Comparison of ENCODE assay signal across 17 cellular contexts in genomic region chr9:127057970-127058644, GRCh38.
DNase-seq lines count a peak whose midpoint lies in the region; ATAC-seq, FAIRE-seq and TF ChIP-seq lines count a peak whose summit lies in the region.
"Had no signal": no experiment of that assay in that cellular context is flagged by ENCODE, and none has a peak within 500 bp of the region (broad histone marks: within the 10 kb centered on the region; RNA-seq: fewer than 3 reads in every experiment).

No MANE protein-coding gene starts in this region.

- H3K23ac ChIP-seq in IMR-90 (ENCODE audit: low read depth, low read length): no peak overlapping the region

- in situ Hi-C loops in IMR-90 (cut with MboI; ENCODE audit: low sequenced_read_pairs): no loop called here

- H3K4me3 ChIP-seq in IMR-90 (ENCODE audit: insufficient read depth, low read depth, low read length) (no peak overlapping the region), choroid plexus epithelial cell (ENCODE audit: low read depth, low read length) (no peak overlapping the region), skeletal muscle tissue (ENCODE audit: low read length in 3 of 3) (no peak overlapping the region), kidney (ENCODE audit: low read length in 2 of 2) (no peak overlapping the region)

- peak; percentile 51 for ATAC-seq in IMR-90 (ENCODE audit: low read depth)
- ATAC-seq: HepG2 had no signal

- CTCF ChIA-PET in IMR-90 (lab: Yijun Ruan, JAX): no interaction called here

- H2BK20ac ChIP-seq in IMR-90 (ENCODE audit: low read depth, low read length): peak overlapping the region; percentile 32; the same call in 1 of the 2 replicates

- WGBS in IMR-90 (ENCODE audit: extremely low coverage in 2 of 2, insufficient read length in 1 of 2), 2 experiments: 92% methylated on average over 4 of the region's 7 CpGs; no CpG with 5 or more reads in 1 of the 2 experiments

- H3K18ac ChIP-seq in IMR-90 (ENCODE audit: low read depth, low read length): 0 out of 2 replicates have a peak overlapping the region, but pooled peaks have one; percentile 5

- peaks cover 15% of the 10 kb centered on the region for H3K9me1 ChIP-seq in IMR-90 (ENCODE audit: insufficient read depth, low read length)

- no peak overlapping the region for H3K4me2 ChIP-seq in IMR-90 (ENCODE audit: low read depth, low read length)

- H2BK15ac ChIP-seq in IMR-90 (ENCODE audit: low read depth, low read length): no peak overlapping the region

- no peak for TF ChIP-seq POLR2A in IMR-90 (IDR thresholded peaks at IDR 0.05; ENCODE audit: low read depth, low read length)

- peak; percentile 31 for DNase-seq in IMR-90
- peak; percentile 43 for DNase-seq in choroid plexus epithelial cell (ENCODE audit: low read depth)
- peak; percentile 45 to 47 for DNase-seq in hippocampal formation (lab: John Stamatoyannopoulos, UW)
- DNase-seq in NCI-H146 (lab: John Stamatoyannopoulos, UW): no peak
- DNase-seq in kidney: no peak
- DNase-seq in NCI-H1694 treated with DMSO at 0.1 percent for 48 hours (lab: John Stamatoyannopoulos, UW): no peak
- DNase-seq in epidermal melanocyte (ENCODE audit: insufficient read length, low spot score): no peak
- DNase-seq: activated naive CD4-positive, alpha-beta T cell treated with Interleukin-2 at 50 U/mL for 16 hours; central memory CD4-positive, alpha-beta T cell; erythroblast; NCI-H1105; NCI-H446 treated with DMSO at 0.1 percent for 48 hours; OCI-M1 had no signal

- H4K20me1 ChIP-seq in IMR-90 (ENCODE audit: insufficient read depth, low read length): no peaks in the 10 kb centered on the region

- H3K4ac ChIP-seq in IMR-90 (ENCODE audit: low read depth, low read length): peak overlapping the region; percentile 13

- H3K27me3 ChIP-seq in IMR-90 (ENCODE audit: control insufficient read depth, insufficient read depth, low read length) (no peaks in the 10 kb centered on the region), skeletal muscle tissue (ENCODE audit: control insufficient read depth in 3 of 3, insufficient read depth in 3 of 3, low read length in 3 of 3) (no peaks in the 10 kb centered on the region)

- peak overlapping the region; percentile 42; the same call in 1 of the 2 replicates for H2AK5ac ChIP-seq in IMR-90 (ENCODE audit: low read depth, low read length)

- peak overlapping the region in 1 of 2 experiments; percentile 32; a peak in 2 of 4 replicates for H4K8ac ChIP-seq in IMR-90 (ENCODE audit: low read depth in 2 of 2, low read length in 2 of 2)

- dilution Hi-C loops in IMR-90 (cut with HindIII; ENCODE audit: low sequenced_read_pairs, unreplicated experiment): no loop called here

- peak overlapping the region; percentile 17 for H4K91ac ChIP-seq in IMR-90 (ENCODE audit: insufficient read depth, low read depth, low read length)

- H3K14ac ChIP-seq in IMR-90 (replicated peaks; ENCODE audit: low read depth, low read length): 0 out of 2 replicates have a peak overlapping the region, but pooled peaks have one; percentile 50

- H2AK9ac ChIP-seq in IMR-90 (replicated peaks; ENCODE audit: low read depth, low read length, poor library complexity): no peak overlapping the region

- H3K56ac ChIP-seq in IMR-90 (ENCODE audit: extremely low read depth, insufficient read depth, low read length): no peak overlapping the region

- H3K9me3 ChIP-seq in IMR-90 (ENCODE audit: control insufficient read depth, insufficient read depth, low read length) (no peaks in the 10 kb centered on the region), skeletal muscle tissue (ENCODE audit: control insufficient read depth in 3 of 3, low read length in 3 of 3) (no peaks in the 10 kb centered on the region), kidney (ENCODE audit: control insufficient read depth in 1 of 2, low read length in 2 of 2) (no peaks in the 10 kb centered on the region)

- POLR2A ChIA-PET in IMR-90 (lab: Charles Lee; ENCODE audit: unreplicated experiment): no interaction called here

- no peak for FAIRE-seq in kidney (lab: Jason Lieb, UNC)
- FAIRE-seq: HepG2 had no signal

- H3K9ac ChIP-seq in IMR-90 (ENCODE audit: low read depth, low read length): no peak overlapping the region
- peak overlapping the region in 2 of 3 donors; percentile 1 to 45 for H3K9ac ChIP-seq in skeletal muscle tissue (ENCODE audit: low read depth in 1 of 3, low read length in 3 of 3)
- H3K9ac ChIP-seq in kidney (ENCODE audit: low read length in 2 of 2): no peak overlapping the region

- H2AFZ ChIP-seq in IMR-90 (replicated peaks; ENCODE audit: low read length, poor library complexity): no peak overlapping the region

- H3K27ac ChIP-seq in IMR-90 (ENCODE audit: insufficient read depth, low read length) (no peak overlapping the region), skeletal muscle tissue (ENCODE audit: low read depth, low read length) (peak overlapping the region; percentile 56), kidney (ENCODE audit: low read depth in 2 of 2, low read length in 2 of 2) (no peak overlapping the region)
- H3K27ac ChIP-seq: C4-2B, VCaP had no signal

- intact Hi-C loops in IMR-90 (cut with micrococcal nuclease) (no loop called here), kidney (cut with DNase I) (no loop called here)

- H2BK120ac ChIP-seq in IMR-90 (ENCODE audit: low read depth, low read length): peak overlapping the region; percentile 29

- BruUV-seq in IMR-90 (replicated peaks; lab: Mats Ljungman, UMichigan): no TSS peak

- no peak for TF ChIP-seq RAD21 in IMR-90 (IDR thresholded peaks at IDR 0.05; ENCODE audit: low read length)

- no peaks in the 10 kb centered on the region for H3K36me3 ChIP-seq in IMR-90 (ENCODE audit: control insufficient read depth, insufficient read depth, low read length)
- H3K36me3 ChIP-seq in skeletal muscle tissue (ENCODE audit: control insufficient read depth in 3 of 3, insufficient read depth in 3 of 3, low read length in 3 of 3): no peaks in the 10 kb centered on the region
- H3K36me3 ChIP-seq in kidney (ENCODE audit: control insufficient read depth in 1 of 2, insufficient read depth in 2 of 2, low read length in 2 of 2): peaks cover 0 to 2% of the 10 kb centered on the region in 2 donors

- TF ChIP-seq CTCF in IMR-90 (conservative IDR thresholded peaks at IDR 0.05; ENCODE audit: low read depth, low read length): no peak
- TF ChIP-seq CTCF in choroid plexus epithelial cell (conservative IDR thresholded peaks at IDR 0.05; ENCODE audit: low read depth, low read length): no peak
- TF ChIP-seq CTCF in kidney (IDR thresholded peaks at IDR 0.05; ENCODE audit: borderline replicate concordance, extremely low read depth, insufficient read depth): no peak

- H3K79me1 ChIP-seq in IMR-90 (ENCODE audit: low read depth in 1 of 2, low read length in 2 of 2): no peaks in the 10 kb centered on the region

- H2BK5ac ChIP-seq in IMR-90 (ENCODE audit: low read depth, low read length, poor library complexity, severe bottlenecking): no peak overlapping the region

- no peak overlapping the region for H4K5ac ChIP-seq in IMR-90 (ENCODE audit: low read depth, low read length)

- peaks cover 8% of the 10 kb centered on the region for H3K4me1 ChIP-seq in IMR-90 (ENCODE audit: control insufficient read depth, insufficient read depth, low read length)
- peaks cover 52 to 70% (median 62%) of the 10 kb centered on the region in 3 donors for H3K4me1 ChIP-seq in skeletal muscle tissue (ENCODE audit: control insufficient read depth in 3 of 3, insufficient read depth in 3 of 3, low read length in 3 of 3)
- H3K4me1 ChIP-seq in kidney (ENCODE audit: control insufficient read depth in 1 of 2, insufficient read depth in 1 of 2, low read depth in 1 of 2, low read length in 2 of 2): peaks cover 0 to 7% of the 10 kb centered on the region in 2 donors

TF ChIP-seq in IMR-90, 13 proteins besides CTCF, POLR2A, EP300 and RAD21:
- no peak for TF ChIP-seq NFE2L2 (IDR thresholded peaks at IDR 0.05; ENCODE audit: low read depth, low read length)
- no peak for TF ChIP-seq BHLHE40 (IDR thresholded peaks at IDR 0.05; ENCODE audit: low read depth, low read length)
- no peak for TF ChIP-seq RFX5 (IDR thresholded peaks at IDR 0.05; ENCODE audit: low read depth, low read length)
- TF ChIP-seq CHD1 (IDR thresholded peaks at IDR 0.05; ENCODE audit: low read depth, low read length): no peak
- TF ChIP-seq RCOR1 (IDR thresholded peaks at IDR 0.05; ENCODE audit: insufficient replicate concordance, low read length): no peak
- TF ChIP-seq MXI1 (IDR thresholded peaks at IDR 0.05; ENCODE audit: borderline replicate concordance, low read depth, low read length): no peak
- TF ChIP-seq CEBPB (IDR thresholded peaks at IDR 0.05; ENCODE audit: low read depth, low read length): no peak
- no peak for TF ChIP-seq SMC3 (IDR thresholded peaks at IDR 0.05; ENCODE audit: low read depth, low read length)
- no peak for TF ChIP-seq ELK1 (IDR thresholded peaks at IDR 0.05; ENCODE audit: borderline replicate concordance, low read depth, low read length)
- TF ChIP-seq MAFK (IDR thresholded peaks at IDR 0.05; ENCODE audit: low read depth, low read length): no peak
- no peak for TF ChIP-seq FOS (IDR thresholded peaks at IDR 0.05; ENCODE audit: low read depth, low read length)
- TF ChIP-seq USF2 (IDR thresholded peaks at IDR 0.05; ENCODE audit: low read depth, low read length): no peak
- TF ChIP-seq MAZ (IDR thresholded peaks at IDR 0.05; ENCODE audit: borderline replicate concordance, low read depth, low read length): no peak

Comparison
In these comparisons a context has a peak if more than half of its experiments do, and no peak if none do; other contexts are left out.
1. DNase-seq: peak in IMR-90 (single experiment), choroid plexus epithelial cell (single experiment) and hippocampal formation (2 of 2); none in NCI-H146 (single experiment), kidney (single experiment), NCI-H1694 treated with DMSO at 0.1 percent for 48 hours (single experiment) and epidermal melanocyte (single experiment).
2. H3K9ac ChIP-seq: peak in skeletal muscle tissue (2 of 3); none in IMR-90 (single experiment) and kidney (0 of 2).